Comparison of ENCODE assay signal across 19 cellular contexts in the genomic region with DNA sequence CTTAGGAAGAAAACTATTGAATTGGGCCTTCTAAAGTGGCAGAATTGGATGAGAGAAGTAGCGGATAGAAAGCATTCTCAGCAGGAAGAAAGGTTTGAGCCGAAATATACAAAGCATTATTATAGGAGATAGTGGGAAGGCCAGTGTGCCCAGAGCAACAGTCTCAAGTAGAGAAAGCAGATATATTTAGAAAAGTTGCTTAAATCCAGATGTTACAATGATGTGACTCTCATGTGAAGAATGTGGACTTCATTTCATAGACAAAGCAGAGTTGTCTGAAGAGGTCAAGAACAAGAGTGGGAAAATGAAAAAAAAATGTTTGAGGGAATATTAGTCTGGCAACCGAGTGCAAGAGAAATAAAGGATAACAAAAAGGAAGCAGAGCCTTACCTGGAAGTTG.
DNase-seq lines count a peak whose midpoint lies in the region; TF ChIP-seq lines count a peak whose summit lies in the region.
"Had no signal": no experiment of that assay in that cellular context is flagged by ENCODE, and none has a peak within 500 bp of the region (broad histone marks: within the 10 kb centered on the region; RNA-seq: fewer than 3 reads in every experiment).

No MANE protein-coding gene starts in this region.

- CTCF ChIA-PET in activated naive CD4-positive, alpha-beta T cell treated with anti-CD3 and anti-CD28 coated beads, Interleukin-2, amount 10 ng/mL, durations not matched to agents 7 days and 5 days (lab: Charles Lee), result no interaction called here

- TF ChIP-seq EP300 in transverse colon (IDR thresholded peaks at IDR 0.05; ENCODE audit: low read depth), result no peak

- intact Hi-C loops in transverse colon (cut with DNase I; ENCODE audit: low total_unique reads), result no loop called here

- H3K27me3 ChIP-seq in muscle layer of duodenum (ENCODE audit: low read depth, low read length) (no peaks in the 10 kb centered on the region), transverse colon (no peaks in the 10 kb centered on the region)
- H3K27me3 ChIP-seq: neural progenitor cell, right atrium auricular region had no signal

- no peak for TF ChIP-seq CTCF in transverse colon (IDR thresholded peaks at IDR 0.05)

- WGBS in transverse colon (ENCODE audit: low coverage in 1 of 2), 2 donors, result 75 to 84% methylated on average over 1 to 3 of the region's 3 CpGs

- no peak for TF ChIP-seq POLR2A in transverse colon (IDR thresholded peaks at IDR 0.05)

- H3K9me3 Mint-ChIP-seq in activated naive CD4-positive, alpha-beta T cell treated with anti-CD3 and anti-CD28 coated beads, Interleukin-2, amount 10 ng/mL, durations not matched to agents 7 days and 5 days, result no peaks in the 10 kb centered on the region
- H3K9me3 Mint-ChIP-seq: neural progenitor cell had no signal

- H3K36me3 Mint-ChIP-seq in activated naive CD4-positive, alpha-beta T cell treated with anti-CD3 and anti-CD28 coated beads, Interleukin-2, amount 10 ng/mL, durations not matched to agents 7 days and 5 days, result no peaks in the 10 kb centered on the region
- H3K36me3 Mint-ChIP-seq: neural progenitor cell had no signal

- H3K27ac Mint-ChIP-seq in activated naive CD4-positive, alpha-beta T cell treated with anti-CD3 and anti-CD28 coated beads, Interleukin-2, amount 10 ng/mL, durations not matched to agents 7 days and 5 days, result no peak overlapping the region
- H3K27ac Mint-ChIP-seq: neural progenitor cell had no signal

- DNase-seq in HCEC 1CT (peak; percentile 77), dedifferentiated amniotic fluid mesenchymal stem cell (ENCODE audit: extremely low spot score) (peak; percentile 50), transverse colon (no peak), DMS153 (lab: John Stamatoyannopoulos, UW) (no peak), NCI-H1092 treated with DMSO at 0.1 percent for 48 hours (lab: John Stamatoyannopoulos, UW) (no peak)
- no peak for DNase-seq in activated naive CD4-positive, alpha-beta T cell treated with anti-CD3 and anti-CD28 coated beads, Interleukin-2, amount 10 ng/mL, durations not matched to agents 7 days and 5 days
- DNase-seq: activated CD4-positive, alpha-beta T cell treated with anti-CD3 and anti-CD28 coated beads for 4 hours; activated gamma-delta T cell treated with Interleukin-2 at 50 U/mL for 16 hours; aorta; cortex of kidney; hypothalamus; NCI-H1417; NCI-H2171 treated with DMSO at 0.1 percent for 48 hours; substantia nigra had no signal

- H3K4me1 Mint-ChIP-seq in activated naive CD4-positive, alpha-beta T cell treated with anti-CD3 and anti-CD28 coated beads, Interleukin-2, amount 10 ng/mL, durations not matched to agents 7 days and 5 days, result no peaks in the 10 kb centered on the region
- H3K4me1 Mint-ChIP-seq: neural progenitor cell had no signal

- in situ Hi-C loops in transverse colon (cut with MboI; ENCODE audit: low pct_ligation_motif_present in 1 of 4, low pct_unique_long_range_greater_than_20kb in 1 of 4, low sequenced_read_pairs in 3 of 4), result no loop called here

- H3K36me3 ChIP-seq in muscle layer of duodenum (ENCODE audit: control insufficient read depth in 1 of 2, insufficient read depth in 2 of 2, low read length in 2 of 2) (no peaks in the 10 kb centered on the region), transverse colon (no peaks in the 10 kb centered on the region)
- H3K36me3 ChIP-seq: neural progenitor cell, right atrium auricular region had no signal

- H3K27me3 Mint-ChIP-seq in activated naive CD4-positive, alpha-beta T cell treated with anti-CD3 and anti-CD28 coated beads, Interleukin-2, amount 10 ng/mL, durations not matched to agents 7 days and 5 days, result no peaks in the 10 kb centered on the region

- H3K4me3 ChIP-seq in muscle layer of duodenum (ENCODE audit: low read depth in 1 of 2, low read length in 2 of 2) (no peak overlapping the region), transverse colon (no peak overlapping the region)
- H3K4me3 ChIP-seq: neural progenitor cell, right atrium auricular region had no signal

- H3K9me3 ChIP-seq in muscle layer of duodenum (ENCODE audit: control insufficient read depth in 1 of 2, low read length in 2 of 2), result no peaks in the 10 kb centered on the region
- no peaks in the 10 kb centered on the region for H3K9me3 ChIP-seq in transverse colon
- H3K9me3 ChIP-seq: right atrium auricular region had no signal

- H3K4me1 ChIP-seq in muscle layer of duodenum (ENCODE audit: control insufficient read depth in 1 of 2, insufficient read depth in 2 of 2, low read length in 2 of 2), result peaks cover 16 to 40% of the 10 kb centered on the region in 2 donors
- H3K4me1 ChIP-seq in transverse colon, result peaks cover 3 to 30% (median 6%) of the 10 kb centered on the region in 4 donors
- H3K4me1 ChIP-seq: neural progenitor cell had no signal

- H3K27ac ChIP-seq in muscle layer of duodenum (ENCODE audit: low read length), result peak overlapping the region; percentile 49
- peak overlapping the region; percentile 21 to 73 (median 62) for H3K27ac ChIP-seq in transverse colon
- H3K27ac ChIP-seq: C4-2B, epithelial cell of prostate, neural progenitor cell had no signal

- no peak overlapping the region for H3K4me3 Mint-ChIP-seq in activated naive CD4-positive, alpha-beta T cell treated with anti-CD3 and anti-CD28 coated beads, Interleukin-2, amount 10 ng/mL, durations not matched to agents 7 days and 5 days
- H3K4me3 Mint-ChIP-seq: neural progenitor cell had no signal

Comparison
In these comparisons a context has a peak if more than half of its experiments do, and no peak if none do; other contexts are left out.
1. DNase-seq: peak in HCEC 1CT (single experiment) and dedifferentiated amniotic fluid mesenchymal stem cell (single experiment); none in transverse colon (single experiment), DMS153 (single experiment), activated naive CD4-positive, alpha-beta T cell treated with anti-CD3 and anti-CD28 coated beads, Interleukin-2, amount 10 ng/mL, durations not matched to agents 7 days and 5 days (single experiment) and NCI-H1092 treated with DMSO at 0.1 percent for 48 hours (single experiment).